1 cellular context compared by ENCODE assay signal in the genomic region with DNA sequence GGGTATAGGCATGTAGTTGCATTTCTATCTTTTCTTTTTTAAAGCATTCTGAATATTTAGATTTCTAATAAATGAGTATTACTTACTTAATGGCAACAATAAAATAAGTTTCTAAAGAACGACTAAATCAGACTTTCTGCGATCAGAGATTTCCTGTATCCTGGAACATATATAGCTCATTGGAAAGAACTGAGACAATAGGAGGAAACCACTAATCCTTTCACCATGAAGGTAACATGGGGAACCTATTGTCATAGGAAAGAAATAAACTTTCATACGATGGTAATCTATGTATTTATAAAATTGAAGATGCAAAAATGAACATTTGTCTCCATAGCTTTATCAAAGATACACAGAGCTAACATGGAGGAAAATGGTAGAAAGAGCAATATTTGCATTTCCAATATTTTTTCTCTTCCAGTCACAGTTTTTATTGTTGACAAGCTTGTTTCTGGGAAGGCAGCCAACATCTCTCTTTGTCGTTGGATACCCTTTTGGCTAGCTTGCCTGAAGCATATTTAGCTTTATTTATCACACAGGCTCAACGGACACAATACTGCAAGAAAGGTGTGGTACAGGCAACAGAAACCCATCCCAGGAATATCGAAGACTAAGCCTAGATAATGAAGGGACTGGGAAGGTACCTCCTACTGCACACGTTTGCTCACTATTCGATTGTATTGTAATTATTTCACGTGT.
TF ChIP-seq lines count a peak whose summit lies in the region.

No MANE protein-coding gene starts in this region.

TF ChIP-seq in HepG2, 621 proteins besides CTCF, POLR2A, EP300 and RAD21 (continued from another document):
- TF ChIP-seq, protein P1, sequence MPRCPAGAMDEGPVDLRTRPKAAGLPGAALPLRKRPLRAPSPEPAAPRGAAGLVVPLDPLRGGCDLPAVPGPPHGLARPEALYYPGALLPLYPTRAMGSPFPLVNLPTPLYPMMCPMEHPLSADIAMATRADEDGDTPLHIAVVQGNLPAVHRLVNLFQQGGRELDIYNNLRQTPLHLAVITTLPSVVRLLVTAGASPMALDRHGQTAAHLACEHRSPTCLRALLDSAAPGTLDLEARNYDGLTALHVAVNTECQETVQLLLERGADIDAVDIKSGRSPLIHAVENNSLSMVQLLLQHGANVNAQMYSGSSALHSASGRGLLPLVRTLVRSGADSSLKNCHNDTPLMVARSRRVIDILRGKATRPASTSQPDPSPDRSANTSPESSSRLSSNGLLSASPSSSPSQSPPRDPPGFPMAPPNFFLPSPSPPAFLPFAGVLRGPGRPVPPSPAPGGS (CRISPR knock-in tag; IDR thresholded peaks at IDR 0.05) = no peak
- TF ChIP-seq ZNF674 (CRISPR knock-in tag; IDR thresholded peaks at IDR 0.05; ENCODE audit: low read depth) = no peak
- no peak for TF ChIP-seq ZNF776 (CRISPR knock-in tag; IDR thresholded peaks at IDR 0.05)
- no peak for TF ChIP-seq HES4 (CRISPR knock-in tag; IDR thresholded peaks at IDR 0.05; ENCODE audit: borderline replicate concordance)
- TF ChIP-seq ZNF235 (CRISPR knock-in tag; IDR thresholded peaks at IDR 0.05; ENCODE audit: borderline replicate concordance) = no peak
- no peak for TF ChIP-seq TMF1 (CRISPR knock-in tag; IDR thresholded peaks at IDR 0.05; ENCODE audit: low read depth)
- TF ChIP-seq NFYC (CRISPR knock-in tag; IDR thresholded peaks at IDR 0.05) = no peak
- TF ChIP-seq, protein P2, sequence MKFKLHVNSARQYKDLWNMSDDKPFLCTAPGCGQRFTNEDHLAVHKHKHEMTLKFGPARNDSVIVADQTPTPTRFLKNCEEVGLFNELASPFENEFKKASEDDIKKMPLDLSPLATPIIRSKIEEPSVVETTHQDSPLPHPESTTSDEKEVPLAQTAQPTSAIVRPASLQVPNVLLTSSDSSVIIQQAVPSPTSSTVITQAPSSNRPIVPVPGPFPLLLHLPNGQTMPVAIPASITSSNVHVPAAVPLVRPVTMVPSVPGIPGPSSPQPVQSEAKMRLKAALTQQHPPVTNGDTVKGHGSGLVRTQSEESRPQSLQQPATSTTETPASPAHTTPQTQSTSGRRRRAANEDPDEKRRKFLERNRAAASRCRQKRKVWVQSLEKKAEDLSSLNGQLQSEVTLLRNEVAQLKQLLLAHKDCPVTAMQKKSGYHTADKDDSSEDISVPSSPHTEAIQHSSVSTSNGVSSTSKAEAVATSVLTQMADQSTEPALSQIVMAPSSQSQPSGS (CRISPR knock-in tag; IDR thresholded peaks at IDR 0.05) = no peak
- TF ChIP-seq NR3C1 (CRISPR knock-in tag; IDR thresholded peaks at IDR 0.05) = no peak
- TF ChIP-seq ZNF773 (CRISPR knock-in tag; IDR thresholded peaks at IDR 0.05; ENCODE audit: borderline replicate concordance) = no peak
- no peak for TF ChIP-seq FOXM1 (CRISPR knock-in tag; IDR thresholded peaks at IDR 0.05)
- no peak for TF ChIP-seq ZNF256 (CRISPR knock-in tag; conservative IDR thresholded peaks at IDR 0.05)
- TF ChIP-seq, protein P3, sequence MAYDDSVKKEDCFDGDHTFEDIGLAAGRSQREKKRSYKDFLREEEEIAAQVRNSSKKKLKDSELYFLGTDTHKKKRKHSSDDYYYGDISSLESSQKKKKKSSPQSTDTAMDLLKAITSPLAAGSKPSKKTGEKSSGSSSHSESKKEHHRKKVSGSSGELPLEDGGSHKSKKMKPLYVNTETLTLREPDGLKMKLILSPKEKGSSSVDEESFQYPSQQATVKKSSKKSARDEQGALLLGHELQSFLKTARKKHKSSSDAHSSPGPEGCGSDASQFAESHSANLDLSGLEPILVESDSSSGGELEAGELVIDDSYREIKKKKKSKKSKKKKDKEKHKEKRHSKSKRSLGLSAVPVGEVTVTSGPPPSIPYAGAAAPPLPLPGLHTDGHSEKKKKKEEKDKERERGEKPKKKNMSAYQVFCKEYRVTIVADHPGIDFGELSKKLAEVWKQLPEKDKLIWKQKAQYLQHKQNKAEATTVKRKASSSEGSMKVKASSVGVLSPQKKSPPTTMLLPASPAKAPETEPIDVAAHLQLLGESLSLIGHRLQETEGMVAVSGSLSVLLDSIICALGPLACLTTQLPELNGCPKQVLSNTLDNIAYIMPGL (CRISPR knock-in tag; IDR thresholded peaks at IDR 0.05; ENCODE audit: borderline replicate concordance in 1 of 2, low read depth in 1 of 2) = no peak
- TF ChIP-seq, protein P4, sequence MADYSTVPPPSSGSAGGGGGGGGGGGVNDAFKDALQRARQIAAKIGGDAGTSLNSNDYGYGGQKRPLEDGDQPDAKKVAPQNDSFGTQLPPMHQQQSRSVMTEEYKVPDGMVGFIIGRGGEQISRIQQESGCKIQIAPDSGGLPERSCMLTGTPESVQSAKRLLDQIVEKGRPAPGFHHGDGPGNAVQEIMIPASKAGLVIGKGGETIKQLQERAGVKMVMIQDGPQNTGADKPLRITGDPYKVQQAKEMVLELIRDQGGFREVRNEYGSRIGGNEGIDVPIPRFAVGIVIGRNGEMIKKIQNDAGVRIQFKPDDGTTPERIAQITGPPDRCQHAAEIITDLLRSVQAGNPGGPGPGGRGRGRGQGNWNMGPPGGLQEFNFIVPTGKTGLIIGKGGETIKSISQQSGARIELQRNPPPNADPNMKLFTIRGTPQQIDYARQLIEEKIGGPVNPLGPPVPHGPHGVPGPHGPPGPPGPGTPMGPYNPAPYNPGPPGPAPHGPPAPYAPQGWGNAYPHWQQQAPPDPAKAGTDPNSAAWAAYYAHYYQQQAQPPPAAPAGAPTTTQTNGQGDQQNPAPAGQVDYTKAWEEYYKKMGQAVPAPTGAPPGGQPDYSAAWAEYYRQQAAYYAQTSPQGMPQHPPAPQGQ (CRISPR knock-in tag; IDR thresholded peaks at IDR 0.05; ENCODE audit: borderline replicate concordance) = no peak
